ENCODE assay signal across 27 cellular contexts in genomic region chr12:128009108-128009507, GRCh38.
"Had no signal": no experiment of that assay in that cellular context is flagged by ENCODE, and none has a peak within 500 bp of the region (broad histone marks: within the 10 kb centered on the region; RNA-seq: fewer than 3 reads in every experiment).

No MANE protein-coding gene starts in this region.

- H3K9me3 ChIP-seq: heart right ventricle, psoas muscle, right atrium auricular region, thoracic aorta, uterus had no signal

- H3K4me3 ChIP-seq: heart right ventricle, psoas muscle, right atrium auricular region, thoracic aorta, uterus had no signal

- H3K36me3 ChIP-seq: heart right ventricle, right atrium auricular region, thoracic aorta, uterus had no signal

- H3K79me2 ChIP-seq: parathyroid adenoma had no signal

- DNase-seq: activated CD4-positive, alpha-beta T cell treated with anti-CD3 and anti-CD28 coated beads for 4 hours; activated CD4-positive, alpha-beta T cell treated with anti-CD3 and anti-CD28 coated beads, Interleukin-2, amount 50 U/mL, for 4 hours; activated naive CD4-positive, alpha-beta T cell; activated T-cell treated with anti-CD3 and anti-CD28 coated beads for 4 hours; activated T-cell treated with anti-CD3 and anti-CD28 coated beads, Interleukin-2, amount 50 U/mL, for 72 hours; aorta; cortex of kidney; foreskin keratinocyte; heart right ventricle; left cardiac atrium; left ventricle myocardium superior; naive B cell; nephron progenitor cell; nucleus accumbens; psoas muscle; stimulated activated naive CD8-positive, alpha-beta T cell treated with anti-CD3 and anti-CD28 coated beads, Interleukin-15, Interleukin-2, amounts not matched to agents 100 U/mL and 50 U/mL, for 24 hours; uterus had no signal

- H3K27me3 ChIP-seq: foreskin keratinocyte, right atrium auricular region, uterus had no signal

- FAIRE-seq: keratinocyte, TTC549 had no signal

- H3K4me1 Mint-ChIP-seq: naive B cell had no signal

- H3K27me3 Mint-ChIP-seq: activated naive CD8-positive, alpha-beta T cell; naive B cell had no signal

- H3K9me3 Mint-ChIP-seq: mesothelial cell of epicardium, nephron progenitor cell, type B pancreatic cell had no signal

- H3K4me1 ChIP-seq: foreskin keratinocyte, heart right ventricle, parathyroid adenoma, psoas muscle, right atrium auricular region, uterus had no signal

- H3K4me3 Mint-ChIP-seq: activated naive CD8-positive, alpha-beta T cell; activated T-cell treated with anti-CD3 and anti-CD28 coated beads, Interleukin-2, amount 50 U/mL, for 72 hours; brain; mesothelial cell of epicardium; naive B cell; nephron progenitor cell; type B pancreatic cell had no signal

- H3K27ac ChIP-seq: foreskin keratinocyte, heart right ventricle, parathyroid adenoma, psoas muscle, right atrium auricular region, thoracic aorta, uterus, VCaP had no signal

- H2AFZ ChIP-seq: parathyroid adenoma had no signal

- H3K36me3 Mint-ChIP-seq: activated naive CD8-positive, alpha-beta T cell; brain; mesothelial cell of epicardium; naive B cell; type B pancreatic cell had no signal

- H3K9ac ChIP-seq: parathyroid adenoma had no signal

- H3K27ac Mint-ChIP-seq: activated naive CD8-positive, alpha-beta T cell; activated T-cell treated with anti-CD3 and anti-CD28 coated beads, Interleukin-2, amount 50 U/mL, for 72 hours; brain; mesothelial cell of epicardium; nephron progenitor cell; type B pancreatic cell had no signal
